Comparison of ENCODE assay signal across 8 cellular contexts in genomic region chr12:4538207-4539160, GRCh38. TPM values are rescaled to one million over a fixed set of nuclear protein-coding genes. Genes with fewer than 3 reads are reported as not detected.
DNase-seq lines count a peak whose midpoint lies in the region; ATAC-seq and TF ChIP-seq lines count a peak whose summit lies in the region.

Gene RAD51AP1 (plus strand): TSS chr12:4538890. CDS start chr12:4538940, 50 bp downstream.

- no peaks in the 10 kb centered on the region for H3K9me3 ChIP-seq in mononuclear cell (ENCODE audit: low read depth, low read length)

- no peak for TF ChIP-seq CTCF in epithelial cell of esophagus (IDR thresholded peaks at IDR 0.05; ENCODE audit: insufficient read depth, low read depth, low read length, missing control alignments)

- no peaks in the 10 kb centered on the region for H3K27me3 ChIP-seq in mononuclear cell (ENCODE audit: insufficient read depth, low read length)

- no peaks in the 10 kb centered on the region for H3K36me3 Mint-ChIP-seq in IgD-negative memory B cell

- H3K4me3 ChIP-seq in epithelial cell of esophagus (ENCODE audit: low read length), result peak within 1 kb of the TSS; percentile 99
- H3K4me3 ChIP-seq in mononuclear cell (ENCODE audit: low read length), result peak within 1 kb of the TSS; percentile 98

- H3K27me3 Mint-ChIP-seq in IgD-negative memory B cell, result no peaks in the 10 kb centered on the region

- peak within 1 kb of the TSS; percentile 90 to 98 (median 98) for H3K4me3 Mint-ChIP-seq in IgD-negative memory B cell

- H3K4me1 Mint-ChIP-seq in IgD-negative memory B cell, result peaks cover 24 to 35% (median 34%) of the 10 kb centered on the region in 3 donors

- peaks cover 20% of the 10 kb centered on the region for H3K4me1 ChIP-seq in mononuclear cell (ENCODE audit: insufficient read depth, low read length)

- no peaks in the 10 kb centered on the region for H3K9me3 Mint-ChIP-seq in IgD-negative memory B cell

- DNase-seq in DMS 273 (lab: John Stamatoyannopoulos, UW; ENCODE audit: unreplicated experiment), result peak; percentile 95
- DNase-seq in OCI-M2 (lab: John Stamatoyannopoulos, UW; ENCODE audit: unreplicated experiment), result peak; percentile 25
- peak; percentile 90 for DNase-seq in activated T-cell treated with anti-CD3 and anti-CD28 coated beads for 4 hours
- peak; percentile 98 for DNase-seq in epithelial cell of esophagus (ENCODE audit: low read depth)
- DNase-seq in stimulated activated CD8-positive, alpha-beta memory T cell treated with anti-CD3 and anti-CD28 coated beads, Interleukin-4, amount 100 ng/mL, for 1 hour (ENCODE audit: low read depth in 2 of 2, low spot score in 1 of 2), result peak; percentile 85 to 91

- ATAC-seq in GM21529 (IDR thresholded peaks at IDR 0.05; ENCODE audit: unreplicated experiment), result peak; percentile 88

- peak within 1 kb of the TSS; percentile 99 to 100 (median 99) for H3K27ac Mint-ChIP-seq in IgD-negative memory B cell

RNA-seq across cellular contexts. Expression of gene RAD51AP1, which starts in this region (rescaled TPM):
- polyA plus RNA-seq in IgD-negative memory B cell, result 8.0 TPM
- 1.0 TPM for total RNA-seq in mononuclear cell

Comparison
In these comparisons a context has a peak if more than half of its experiments do, and no peak if none do; other contexts are left out.
1. Peak in every context shown above with its lines: DNase-seq, ATAC-seq and H3K4me3 ChIP-seq.
2. DNase-seq: peak in every context shown above with its lines; median percentile 98 in epithelial cell of esophagus; 95 in DMS 273; 90 in activated T-cell treated with anti-CD3 and anti-CD28 coated beads for 4 hours; 88 in stimulated activated CD8-positive, alpha-beta memory T cell treated with anti-CD3 and anti-CD28 coated beads, Interleukin-4, amount 100 ng/mL, for 1 hour; 25 in OCI-M2.